ENCODE assay signal across 9 cellular contexts in genomic region chr1:111192643-111193519, GRCh38. TPM values are rescaled to one million over a fixed set of nuclear protein-coding genes. Genes with fewer than 3 reads are reported as not detected.
A peak's percentile ranks its signal among the peaks of the same experiment; 100 is the strongest.
DNase-seq lines count a peak whose midpoint lies in the region; ATAC-seq lines count a peak whose summit lies in the region.
"Had no signal": no experiment of that assay in that cellular context is flagged by ENCODE, and none has a peak within 500 bp of the region (broad histone marks: within the 10 kb centered on the region; RNA-seq: fewer than 3 reads in every experiment).

No MANE protein-coding gene starts in this region.

- H3K27me3 Mint-ChIP-seq in memory B cell: no peaks in the 10 kb centered on the region

- H3K36me3 ChIP-seq in BLaER1 treated with 17β-estradiol and CSF1 and Interleukin-3, amounts not matched to agents 10 nM and 100 nM: peaks cover 29 to 94% (median 58%) of the 10 kb centered on the region in 11 experiments
- H3K36me3 ChIP-seq in MG63: peaks cover 14% of the 10 kb centered on the region

- H3K27ac ChIP-seq in BLaER1 treated with 17β-estradiol and CSF1 and Interleukin-3, amounts not matched to agents 10 nM and 100 nM: peak overlapping the region in 9 of 11 experiments; percentile 0 to 85 (median 61); a peak in 15 of 22 replicates
- peak overlapping the region; percentile 30 for H3K27ac ChIP-seq in adipose tissue (ENCODE audit: low read depth, low read length)

- peaks cover 1% of the 10 kb centered on the region for H3K9me3 Mint-ChIP-seq in memory B cell

- peaks cover 60% of the 10 kb centered on the region for H3K36me3 Mint-ChIP-seq in memory B cell

- H3K4me3 Mint-ChIP-seq in memory B cell: peak overlapping the region; percentile 21

- H3K9me3 ChIP-seq in BLaER1 treated with 17β-estradiol and CSF1 and Interleukin-3, amounts not matched to agents 10 nM and 100 nM (replicated peaks in 1 of 11): peaks cover 0 to 8% (median 0%) of the 10 kb centered on the region in 11 experiments; a peak in 1 of 22 replicates
- no peaks in the 10 kb centered on the region for H3K9me3 ChIP-seq in MG63

- peak; percentile 61 for ATAC-seq in HG02610 (IDR thresholded peaks at IDR 0.05; ENCODE audit: unreplicated experiment)
- peak; percentile 89 for ATAC-seq in memory B cell (ENCODE audit: low read depth)
- no peak for ATAC-seq in HG02852 (IDR thresholded peaks at IDR 0.05; ENCODE audit: unreplicated experiment)
- ATAC-seq in GM19455 (IDR thresholded peaks at IDR 0.05; ENCODE audit: unreplicated experiment): no peak
- no peak for ATAC-seq in HG02798 (IDR thresholded peaks at IDR 0.05; ENCODE audit: poor library complexity, unreplicated experiment)

- peak overlapping the region in 3 of 10 experiments; percentile 7 to 35 (median 17); a peak in 5 of 20 replicates for H3K4me3 ChIP-seq in BLaER1 treated with 17β-estradiol and CSF1 and Interleukin-3, amounts not matched to agents 10 nM and 100 nM
- H3K4me3 ChIP-seq in MG63: no peak overlapping the region

- H3K9ac ChIP-seq in BLaER1 treated with 17β-estradiol and CSF1 and Interleukin-3, amounts not matched to agents 10 nM and 100 nM: peak overlapping the region in 5 of 11 experiments; percentile 6 to 93 (median 68); a peak in 9 of 22 replicates

- H3K27me3 ChIP-seq in BLaER1 treated with 17β-estradiol and CSF1 and Interleukin-3, amounts not matched to agents 10 nM and 100 nM: no peaks in the 10 kb centered on the region
- H3K27me3 ChIP-seq in MG63: no peaks in the 10 kb centered on the region

- peaks cover 57% of the 10 kb centered on the region for H3K4me1 Mint-ChIP-seq in memory B cell

- peaks cover 0 to 34% (median 0%) of the 10 kb centered on the region in 11 experiments; a peak in 2 of 22 replicates for H4K20me1 ChIP-seq in BLaER1 treated with 17β-estradiol and CSF1 and Interleukin-3, amounts not matched to agents 10 nM and 100 nM

- DNase-seq in memory B cell (ENCODE audit: low spot score in 2 of 2) (peak in 1 of 2 donors; percentile 25), MG63 (no peak)
- DNase-seq: NCI-H187 had no signal

- H3K27ac Mint-ChIP-seq in memory B cell: peak overlapping the region; percentile 93

- WGBS in adipose tissue, 3 donors: 42 to 73% (median 42%) methylated on average over 10 of the region's 10 CpGs

- H3K4me2 ChIP-seq in BLaER1 treated with 17β-estradiol and CSF1 and Interleukin-3, amounts not matched to agents 10 nM and 100 nM: peak overlapping the region; percentile 43 to 99 (median 59); a peak in 21 of 22 replicates

- peaks cover 9 to 99% (median 26%) of the 10 kb centered on the region in 10 experiments for H3K4me1 ChIP-seq in BLaER1 treated with 17β-estradiol and CSF1 and Interleukin-3, amounts not matched to agents 10 nM and 100 nM

RNA-seq across cellular contexts. Expression of gene DENND2D, which starts 7.6 kb away (rescaled TPM):
- 10 to 100 TPM in 2 of 3 donors, 1 to 10 TPM in 1; 9.6 to 23.1 (median 19.6) TPM for polyA plus RNA-seq in adipose tissue
- 2.6 and 4.7 TPM in 2 replicates for total RNA-seq in MG63 (2014; rRNA removed; shearing (Covaris generic); ENCODE audit: low replicate concordance)

RNA-seq across cellular contexts. Expression of gene CHI3L2, which starts 34.6 kb away (rescaled TPM):
- 10 to 100 TPM in 2 of 3 donors, 1 to 10 TPM in 1; 1.0 to 20.5 (median 16.9) TPM for polyA plus RNA-seq in adipose tissue
- total RNA-seq in MG63 (2014; rRNA removed; shearing (Covaris generic); ENCODE audit: low replicate concordance): 1.6 and 3.2 TPM in 2 replicates

RNA-seq across cellular contexts. Expression of gene CEPT1, which starts 52.9 kb away (rescaled TPM):
- polyA plus RNA-seq in adipose tissue: 10 to 100 TPM; 11.8 to 28.0 (median 14.3) TPM
- total RNA-seq in MG63 (2014; rRNA removed; shearing (Covaris generic); ENCODE audit: low replicate concordance): 37.0 and 55.6 TPM in 2 replicates

RNA-seq across cellular contexts. Expression of gene DRAM2, which starts 53.0 kb away (rescaled TPM):
- 10 to 100 TPM; 24.8 to 65.0 (median 63.5) TPM for polyA plus RNA-seq in adipose tissue
- 56.9 and 73.4 TPM in 2 replicates for total RNA-seq in MG63 (2014; rRNA removed; shearing (Covaris generic); ENCODE audit: low replicate concordance)

Comparison
In these comparisons a context has a peak if more than half of its experiments do, and no peak if none do; other contexts are left out.
1. ATAC-seq: peak in HG02610 (single experiment) and memory B cell (single experiment); none in HG02852 (single experiment), GM19455 (single experiment) and HG02798 (single experiment).